Comparison of ENCODE assay signal across 13 cellular contexts in genomic region chr11:72583177-72583553, GRCh38.
"Had no signal": no experiment of that assay in that cellular context is flagged by ENCODE, and none has a peak within 500 bp of the region (broad histone marks: within the 10 kb centered on the region; RNA-seq: fewer than 3 reads in every experiment).

No MANE protein-coding gene starts in this region.

- H3K27ac ChIP-seq: adrenal gland, body of pancreas, left ventricle myocardium inferior, parathyroid adenoma had no signal

- H3K4me3 ChIP-seq: adrenal gland, body of pancreas, left ventricle myocardium inferior had no signal

- ATAC-seq: activated T-cell treated with anti-CD3 and anti-CD28 coated beads, Interleukin-2, amount 50 U/mL, for 72 hours; body of pancreas had no signal

- H3K4me1 ChIP-seq: adrenal gland, parathyroid adenoma had no signal

- H3K9me3 ChIP-seq: adrenal gland, body of pancreas, left ventricle myocardium inferior had no signal

- H2AFZ ChIP-seq: parathyroid adenoma had no signal

- H3K27me3 ChIP-seq: adrenal gland had no signal

- H3K27ac Mint-ChIP-seq: activated T-cell treated with anti-CD3 and anti-CD28 coated beads, Interleukin-2, amount 50 U/mL, for 72 hours; stimulated activated naive CD8-positive, alpha-beta T cell treated with anti-CD3 and anti-CD28 coated beads, Interleukin-15, Interleukin-2, amounts not matched to agents 100 ng/mL and 50 ng/mL, for 24 hours had no signal

- DNase-seq: activated CD4-positive, alpha-beta T cell treated with anti-CD3 and anti-CD28 coated beads for 1 hour; activated CD4-positive, alpha-beta T cell treated with anti-CD3 and anti-CD28 coated beads, Interleukin-2, amount 50 U/mL, for 48 hours; activated naive CD4-positive, alpha-beta T cell treated with Interleukin-2 at 50 U/mL for 16 hours; activated T-cell treated with anti-CD3 and anti-CD28 coated beads, Interleukin-2, amount 50 U/mL, for 72 hours; dermis blood vessel endothelial cell; glutamatergic neuron; left ventricle myocardium inferior; stimulated activated CD8-positive, alpha-beta memory T cell treated with anti-CD3 and anti-CD28 coated beads, Interleukin-4, amount 100 ng/mL, for 48 hours; T-helper 9 cell had no signal

- H3K79me2 ChIP-seq: parathyroid adenoma had no signal

- H3K4me3 Mint-ChIP-seq: stimulated activated naive CD8-positive, alpha-beta T cell treated with anti-CD3 and anti-CD28 coated beads, Interleukin-15, Interleukin-2, amounts not matched to agents 100 ng/mL and 50 ng/mL, for 24 hours had no signal

- H3K9me3 Mint-ChIP-seq: activated T-cell treated with anti-CD3 and anti-CD28 coated beads, Interleukin-2, amount 50 U/mL, for 72 hours; stimulated activated naive CD8-positive, alpha-beta T cell treated with anti-CD3 and anti-CD28 coated beads, Interleukin-15, Interleukin-2, amounts not matched to agents 100 ng/mL and 50 ng/mL, for 24 hours had no signal
